In genomic region chr6:148947621-148948444, GRCh38 we compare ENCODE assay signal across 8 cellular contexts.
DNase-seq lines count a peak whose midpoint lies in the region; ATAC-seq and TF ChIP-seq lines count a peak whose summit lies in the region.

No MANE protein-coding gene starts in this region.

- DNase-seq in GM12864 (ENCODE audit: low read depth) (peak; percentile 35), NCI-H2171 treated with DMSO at 0.1 percent for 48 hours (lab: John Stamatoyannopoulos, UW) (peak; percentile 78), WERI-Rb-1 (peak; percentile 82), mammary epithelial cell (peak; percentile 62), islet precursor cell (peak; percentile 89)
- DNase-seq in stimulated activated CD4-positive, alpha-beta T cell treated with anti-CD3 and anti-CD28 coated beads, Interleukin-1b, Interleukin-23, amount 100 ng/mL, for 4 hours (ENCODE audit: low read depth in 2 of 2): peak; percentile 69 to 81

- dilution Hi-C loops in mammary epithelial cell (cut with HindIII; ENCODE audit: low sequenced_read_pairs): no loop called here

- H3K27ac ChIP-seq in WERI-Rb-1 (no peak overlapping the region), mammary epithelial cell (ENCODE audit: insufficient read depth, low read depth, low read length) (no peak overlapping the region)

- ATAC-seq in HG02981 (IDR thresholded peaks at IDR 0.05; ENCODE audit: unreplicated experiment): peak; percentile 76
- ATAC-seq in HG02840 (IDR thresholded peaks at IDR 0.05; ENCODE audit: low FRiP score, unreplicated experiment): no peak

- H3K27me3 ChIP-seq in WERI-Rb-1 (ENCODE audit: insufficient read depth, low read depth, severe bottlenecking) (no peaks in the 10 kb centered on the region), mammary epithelial cell (ENCODE audit: insufficient read depth, low read length) (no peaks in the 10 kb centered on the region)

- H3K4me2 ChIP-seq in mammary epithelial cell (ENCODE audit: insufficient read depth, low read depth, low read length): no peak overlapping the region

- peak; percentile 87 for TF ChIP-seq CTCF in GM12864 (IDR thresholded peaks at IDR 0.05; ENCODE audit: low read depth, low read length, missing control alignments)
- TF ChIP-seq CTCF in WERI-Rb-1 (IDR thresholded peaks at IDR 0.05; ENCODE audit: low read depth, low read length): peak; percentile 85
- TF ChIP-seq CTCF in mammary epithelial cell (conservative IDR thresholded peaks at IDR 0.05 in 1 of 2, IDR thresholded peaks at IDR 0.05 in 1 of 2; ENCODE audit: extremely low read depth in 1 of 2, insufficient read depth in 1 of 2, low read depth in 1 of 2, low read length in 2 of 2): peak; percentile 86 to 88

- CTCF ChIA-PET in mammary epithelial cell (lab: Charles Lee; ENCODE audit: low non-redundant PET): no interaction called here

- no peaks in the 10 kb centered on the region for H3K36me3 ChIP-seq in WERI-Rb-1
- H3K36me3 ChIP-seq in mammary epithelial cell (ENCODE audit: insufficient read depth, low read length): no peaks in the 10 kb centered on the region

- H2AFZ ChIP-seq in mammary epithelial cell (ENCODE audit: low read depth, low read length): no peak overlapping the region

- H3K4me3 ChIP-seq in GM12864 (ENCODE audit: low read depth, low read length) (no peak overlapping the region), WERI-Rb-1 (ENCODE audit: low read depth, low read length) (no peak overlapping the region), mammary epithelial cell (replicated peaks in 1 of 3; ENCODE audit: insufficient read depth in 1 of 3, low read depth in 2 of 3, low read length in 3 of 3) (no peak overlapping the region)

- intact Hi-C loops in mammary epithelial cell (cut with micrococcal nuclease): loop anchor here (1.0 to 5.0 kb wide), 5 partner anchors 79 to 389 kb away; no protein-coding TSS in a partner anchor

- H3K9me3 ChIP-seq in WERI-Rb-1 (ENCODE audit: severe bottlenecking) (no peaks in the 10 kb centered on the region), mammary epithelial cell (replicated peaks; ENCODE audit: insufficient read depth, low read length) (no peaks in the 10 kb centered on the region)

- H3K4me1 ChIP-seq in mammary epithelial cell (ENCODE audit: insufficient read depth, low read length): peaks cover 9% of the 10 kb centered on the region

- no peaks in the 10 kb centered on the region for H3K79me2 ChIP-seq in mammary epithelial cell (ENCODE audit: insufficient read depth, low read length)

- H4K20me1 ChIP-seq in mammary epithelial cell (ENCODE audit: insufficient read depth, low read length): no peaks in the 10 kb centered on the region

- WGBS in mammary epithelial cell (ENCODE audit: low coverage, missing lambda C conversion rate): 26% methylated on average over 12 of the region's 12 CpGs

- no peak overlapping the region for H3K9ac ChIP-seq in mammary epithelial cell (ENCODE audit: insufficient read depth, low read length)

- in situ Hi-C loops in mammary epithelial cell (cut with MboI; ENCODE audit: low sequenced_read_pairs in 2 of 2): loop anchor here in 1 of 2 donors (5.0 to 25.0 kb wide), 2 partner anchors 201 to 361 kb away; partner anchors contain the start of gene UST

- BruUV-seq in mammary epithelial cell (replicated peaks; lab: Mats Ljungman, UMichigan): no TSS peak

Comparison
In these comparisons a context has a peak if more than half of its experiments do, and no peak if none do; other contexts are left out.
1. DNase-seq: peak in every context shown above with its lines; median percentile 89 in islet precursor cell; 82 in WERI-Rb-1; 78 in NCI-H2171 treated with DMSO at 0.1 percent for 48 hours; 75 in stimulated activated CD4-positive, alpha-beta T cell treated with anti-CD3 and anti-CD28 coated beads, Interleukin-1b, Interleukin-23, amount 100 ng/mL, for 4 hours; 62 in mammary epithelial cell; 35 in GM12864.